In genomic region chr11:68828957-68829356, GRCh38 we compare ENCODE assay signal across 18 cellular contexts. TPM values are rescaled to one million over a fixed set of nuclear protein-coding genes. Genes with fewer than 3 reads are reported as not detected.
A peak's percentile ranks its signal among the peaks of the same experiment; 100 is the strongest.
DNase-seq lines count a peak whose midpoint lies in the region; ATAC-seq lines count a peak whose summit lies in the region.
"Had no signal": no experiment of that assay in that cellular context is flagged by ENCODE, and none has a peak within 500 bp of the region (broad histone marks: within the 10 kb centered on the region; RNA-seq: fewer than 3 reads in every experiment).

No MANE protein-coding gene starts in this region.

- H3K9ac ChIP-seq in BLaER1: peak overlapping the region; percentile 78

- peak overlapping the region; percentile 67 for H3K4me3 Mint-ChIP-seq in activated naive CD8-positive, alpha-beta T cell treated with anti-CD3 and anti-CD28 coated beads, Interleukin-2, amount 10 ng/mL, durations not matched to agents 7 days and 5 days
- H3K4me3 Mint-ChIP-seq in naive thymus-derived CD8-positive, alpha-beta T cell: peak overlapping the region in 8 of 10 donors; percentile 7 to 70 (median 58)
- H3K4me3 Mint-ChIP-seq: activated CD4-positive, alpha-beta memory T cell treated with anti-CD3 and anti-CD28 coated beads, Interleukin-2, amount 10 ng/mL, durations not matched to agents 7 days and 5 days had no signal

- H3K27ac ChIP-seq in BLaER1: peak overlapping the region; percentile 89
- H3K27ac ChIP-seq: PC-9 had no signal

- no peaks in the 10 kb centered on the region for H3K9me3 ChIP-seq in BLaER1
- H3K9me3 ChIP-seq: esophagus squamous epithelium, HAP-1, thyroid gland had no signal

- H3K27me3 ChIP-seq in BLaER1: no peaks in the 10 kb centered on the region
- H3K27me3 ChIP-seq: esophagus squamous epithelium, thyroid gland had no signal

- H3K36me3 ChIP-seq in BLaER1: peaks cover 16% of the 10 kb centered on the region; the same call in 1 of the 2 replicates
- H3K36me3 ChIP-seq: HAP-1, thyroid gland had no signal

- peaks cover 75% of the 10 kb centered on the region for H4K20me1 ChIP-seq in BLaER1

- H3K36me3 Mint-ChIP-seq in activated naive CD8-positive, alpha-beta T cell treated with anti-CD3 and anti-CD28 coated beads, Interleukin-2, amount 10 ng/mL, durations not matched to agents 7 days and 5 days: peaks cover 9% of the 10 kb centered on the region
- peaks cover 0 to 15% (median 3%) of the 10 kb centered on the region in 3 donors for H3K36me3 Mint-ChIP-seq in naive thymus-derived CD8-positive, alpha-beta T cell

- H3K27ac Mint-ChIP-seq in activated naive CD8-positive, alpha-beta T cell treated with anti-CD3 and anti-CD28 coated beads, Interleukin-2, amount 10 ng/mL, durations not matched to agents 7 days and 5 days: peak overlapping the region; percentile 78
- peak overlapping the region in 9 of 10 donors; percentile 52 to 86 (median 70) for H3K27ac Mint-ChIP-seq in naive thymus-derived CD8-positive, alpha-beta T cell
- H3K27ac Mint-ChIP-seq: activated CD4-positive, alpha-beta memory T cell treated with anti-CD3 and anti-CD28 coated beads, Interleukin-2, amount 10 ng/mL, durations not matched to agents 7 days and 5 days had no signal

- no peaks in the 10 kb centered on the region for H3K9me3 Mint-ChIP-seq in activated naive CD8-positive, alpha-beta T cell treated with anti-CD3 and anti-CD28 coated beads, Interleukin-2, amount 10 ng/mL, durations not matched to agents 7 days and 5 days
- H3K9me3 Mint-ChIP-seq in naive thymus-derived CD8-positive, alpha-beta T cell: no peaks in the 10 kb centered on the region
- H3K9me3 Mint-ChIP-seq: activated CD4-positive, alpha-beta memory T cell treated with anti-CD3 and anti-CD28 coated beads, Interleukin-2, amount 10 ng/mL, durations not matched to agents 7 days and 5 days had no signal

- POLR2A ChIA-PET in activated naive CD8-positive, alpha-beta T cell treated with anti-CD3 and anti-CD28 coated beads, Interleukin-2, amount 10 ng/mL, durations not matched to agents 7 days and 5 days (lab: Charles Lee): interaction anchor here (0.6 to 1.3 kb wide), 3 partner anchors 9 to 241 kb away, joined by 3 to 4 read pairs (median 3); no protein-coding TSS in a partner anchor
- POLR2A ChIA-PET in naive thymus-derived CD8-positive, alpha-beta T cell (lab: Charles Lee): interaction anchor here (1.6 to 9.7 kb wide), 4 partner anchors 8 to 14 kb away, joined by 4 to 72 read pairs (median 10); partner anchors contain the start of gene CPT1A

- H3K4me1 Mint-ChIP-seq in activated naive CD8-positive, alpha-beta T cell treated with anti-CD3 and anti-CD28 coated beads, Interleukin-2, amount 10 ng/mL, durations not matched to agents 7 days and 5 days: peaks cover 25% of the 10 kb centered on the region
- peaks cover 31 to 75% (median 61%) of the 10 kb centered on the region in 4 donors for H3K4me1 Mint-ChIP-seq in naive thymus-derived CD8-positive, alpha-beta T cell

- no peak for ATAC-seq in activated naive CD8-positive, alpha-beta T cell treated with anti-CD3 and anti-CD28 coated beads, Interleukin-2, amount 10 ng/mL, durations not matched to agents 7 days and 5 days (ENCODE audit: low read depth)
- peak in 1 of 2 donors; percentile 7 for ATAC-seq in naive thymus-derived CD8-positive, alpha-beta T cell
- ATAC-seq in GM21390 (IDR thresholded peaks at IDR 0.05; ENCODE audit: unreplicated experiment): no peak

- H3K4me1 ChIP-seq in BLaER1: peaks cover 85% of the 10 kb centered on the region
- H3K4me1 ChIP-seq: HAP-1 had no signal

- peak; percentile 23 for DNase-seq in GF-D8 (lab: John Stamatoyannopoulos, UW)
- no peak for DNase-seq in activated naive CD8-positive, alpha-beta T cell treated with anti-CD3 and anti-CD28 coated beads, Interleukin-2, amount 10 ng/mL, durations not matched to agents 7 days and 5 days
- no peak for DNase-seq in naive thymus-derived CD8-positive, alpha-beta T cell
- DNase-seq in DMS53 (lab: John Stamatoyannopoulos, UW): no peak
- no peak for DNase-seq in activated T-cell treated with anti-CD3 and anti-CD28 coated beads, Interleukin-2, amount 50 U/mL, for 1 hour
- no peak for DNase-seq in NCI-H526 treated with DMSO at 0.1 percent for 48 hours (lab: John Stamatoyannopoulos, UW)
- DNase-seq: activated CD4-positive, alpha-beta memory T cell treated with anti-CD3 and anti-CD28 coated beads, Interleukin-2, amount 10 ng/mL, durations not matched to agents 7 days and 5 days; activated gamma-delta T cell; cortex of kidney; esophagus squamous epithelium; glutamatergic neuron; NCI-H187 treated with DMSO at 0.1 percent for 48 hours; NCI-H526; PC-9 had no signal

- no peaks in the 10 kb centered on the region for H3K27me3 Mint-ChIP-seq in activated naive CD8-positive, alpha-beta T cell treated with anti-CD3 and anti-CD28 coated beads, Interleukin-2, amount 10 ng/mL, durations not matched to agents 7 days and 5 days
- no peaks in the 10 kb centered on the region for H3K27me3 Mint-ChIP-seq in naive thymus-derived CD8-positive, alpha-beta T cell
- H3K27me3 Mint-ChIP-seq: activated CD4-positive, alpha-beta memory T cell treated with anti-CD3 and anti-CD28 coated beads, Interleukin-2, amount 10 ng/mL, durations not matched to agents 7 days and 5 days had no signal

- peak overlapping the region; percentile 54 for H3K4me3 ChIP-seq in BLaER1
- H3K4me3 ChIP-seq: esophagus squamous epithelium, HAP-1, PC-9, thyroid gland had no signal

- H3K4me2 ChIP-seq in BLaER1: peak overlapping the region; percentile 95
- H3K4me2 ChIP-seq: PC-9 had no signal

RNA-seq across cellular contexts. Expression of gene CPT1A, which starts 12.8 kb away (rescaled TPM):
- 10 to 100 TPM; 47.1 to 52.2 TPM for total RNA-seq in activated naive CD8-positive, alpha-beta T cell treated with anti-CD3 and anti-CD28 coated beads, Interleukin-2, amount 10 ng/mL, durations not matched to agents 7 days and 5 days
- total RNA-seq in naive thymus-derived CD8-positive, alpha-beta T cell: 10 to 100 TPM; 23.3 to 34.4 TPM
- 1 to 10 TPM; 3.1 to 4.7 (median 3.4) TPM for polyA plus RNA-seq in naive thymus-derived CD8-positive, alpha-beta T cell
